ENCODE assay signal across 17 cellular contexts in the genomic region with DNA sequence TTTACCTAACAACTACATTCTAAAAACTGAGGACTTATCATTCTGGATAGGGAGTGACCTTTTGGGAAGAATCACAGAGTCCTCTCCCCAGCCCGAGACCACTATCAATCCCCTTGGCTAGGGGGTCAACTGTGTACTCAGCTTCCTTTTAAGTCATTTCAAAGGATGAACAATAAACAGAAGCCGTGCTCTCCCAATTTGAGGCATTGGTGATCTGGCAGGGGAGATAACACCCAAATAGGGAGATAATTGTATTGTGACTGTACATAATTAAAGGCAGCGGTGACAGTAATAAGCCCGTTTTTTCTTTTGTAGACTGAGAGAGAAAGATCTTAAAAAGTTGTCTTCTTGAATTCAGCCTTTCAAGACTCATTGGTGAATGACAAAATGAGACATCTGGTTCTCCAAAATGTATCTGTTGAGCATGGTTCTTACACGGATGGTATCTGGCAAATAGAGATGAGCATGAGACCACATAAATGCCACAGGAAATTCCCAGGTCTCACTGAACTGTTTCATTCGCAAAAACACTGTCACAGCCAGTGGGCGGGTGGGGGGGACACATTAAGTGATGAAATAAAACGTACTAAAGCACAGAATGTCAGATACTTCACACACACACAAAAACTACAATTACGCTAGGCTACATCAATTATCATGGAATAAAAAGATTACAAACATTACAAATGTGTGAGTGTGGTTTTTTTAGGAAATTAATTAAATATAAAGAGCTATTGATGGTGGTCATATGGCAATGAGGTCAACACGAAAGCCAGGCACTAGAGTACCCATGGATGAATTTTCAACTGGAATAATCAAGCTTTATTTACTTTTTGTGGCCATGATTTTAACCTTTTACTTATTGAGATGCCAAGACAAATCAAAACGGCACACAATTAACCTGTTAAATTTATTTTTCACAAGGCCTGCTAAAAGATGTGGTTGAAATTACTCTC.
DNase-seq lines count a peak whose midpoint lies in the region; ATAC-seq lines count a peak whose summit lies in the region.
"Had no signal": no experiment of that assay in that cellular context is flagged by ENCODE, and none has a peak within 500 bp of the region (broad histone marks: within the 10 kb centered on the region; RNA-seq: fewer than 3 reads in every experiment).

No MANE protein-coding gene starts in this region.

- CTCF ChIA-PET in activated CD4-positive, alpha-beta memory T cell treated with anti-CD3 and anti-CD28 coated beads for 36 hours (lab: Charles Lee): interaction anchor here (1.2 to 1.9 kb wide), 2 partner anchors 18 to 24 kb away, joined by 3 to 4 read pairs; no protein-coding TSS in a partner anchor
- CTCF ChIA-PET in activated CD4-positive, alpha-beta memory T cell treated with anti-CD3 and anti-CD28 coated beads, Interleukin-2, amount 10 ng/mL, durations not matched to agents 7 days and 5 days (lab: Charles Lee): interaction anchor here (0.7 to 1.3 kb wide), 5 partner anchors 12 to 238 kb away, joined by 3 to 7 read pairs (median 4); no protein-coding TSS in a partner anchor

- POLR2A ChIA-PET in activated CD4-positive, alpha-beta memory T cell treated with anti-CD3 and anti-CD28 coated beads for 36 hours (lab: Charles Lee): interaction anchor here (0.9 kb wide), 1 partner anchor 13 kb away, joined by 3 read pairs; no protein-coding TSS in a partner anchor
- POLR2A ChIA-PET in activated CD4-positive, alpha-beta memory T cell treated with anti-CD3 and anti-CD28 coated beads, Interleukin-2, amount 10 ng/mL, durations not matched to agents 7 days and 5 days (lab: Charles Lee): no interaction called here

- peak overlapping the region; percentile 46 for H3K27ac Mint-ChIP-seq in activated CD4-positive, alpha-beta memory T cell treated with anti-CD3 and anti-CD28 coated beads for 36 hours
- no peak overlapping the region for H3K27ac Mint-ChIP-seq in activated CD4-positive, alpha-beta memory T cell treated with anti-CD3 and anti-CD28 coated beads, Interleukin-2, amount 10 ng/mL, durations not matched to agents 7 days and 5 days
- peak overlapping the region; percentile 79 for H3K27ac Mint-ChIP-seq in T-helper 17 cell
- peak overlapping the region; percentile 77 for H3K27ac Mint-ChIP-seq in stimulated activated memory B cell treated with anti-CD40 and anti-IgM and Interleukin-4, amounts not matched to agents 10 μg/mL and 1 μg/mL and 100 μg/mL, for 72 hours

- no peaks in the 10 kb centered on the region for H3K9me3 ChIP-seq in T-helper 17 cell (ENCODE audit: control insufficient read depth, low read length, poor library complexity, severe bottlenecking)
- H3K9me3 ChIP-seq: HAP-1, sigmoid colon, thoracic aorta had no signal

- intact Hi-C loops in activated CD4-positive, alpha-beta memory T cell treated with anti-CD3 and anti-CD28 coated beads for 36 hours (cut with micrococcal nuclease): loop anchor here (2.0 kb wide), 1 partner anchor 13 kb away; no protein-coding TSS in a partner anchor

- H3K4me3 Mint-ChIP-seq in activated CD4-positive, alpha-beta memory T cell treated with anti-CD3 and anti-CD28 coated beads for 36 hours: no peak overlapping the region
- no peak overlapping the region for H3K4me3 Mint-ChIP-seq in activated CD4-positive, alpha-beta memory T cell treated with anti-CD3 and anti-CD28 coated beads, Interleukin-2, amount 10 ng/mL, durations not matched to agents 7 days and 5 days
- H3K4me3 Mint-ChIP-seq in T-helper 17 cell: no peak overlapping the region
- H3K4me3 Mint-ChIP-seq in stimulated activated memory B cell treated with anti-CD40 and anti-IgM and Interleukin-4, amounts not matched to agents 10 μg/mL and 1 μg/mL and 100 μg/mL, for 72 hours: no peak overlapping the region
- H3K4me3 Mint-ChIP-seq: nephron had no signal

- no peaks in the 10 kb centered on the region for H3K36me3 Mint-ChIP-seq in activated CD4-positive, alpha-beta memory T cell treated with anti-CD3 and anti-CD28 coated beads for 36 hours
- H3K36me3 Mint-ChIP-seq in activated CD4-positive, alpha-beta memory T cell treated with anti-CD3 and anti-CD28 coated beads, Interleukin-2, amount 10 ng/mL, durations not matched to agents 7 days and 5 days (ENCODE audit: low read depth): peaks cover 2% of the 10 kb centered on the region
- peaks cover 3% of the 10 kb centered on the region for H3K36me3 Mint-ChIP-seq in T-helper 17 cell (ENCODE audit: low read depth)
- H3K36me3 Mint-ChIP-seq in stimulated activated memory B cell treated with anti-CD40 and anti-IgM and Interleukin-4, amounts not matched to agents 10 μg/mL and 1 μg/mL and 100 μg/mL, for 72 hours: peaks cover 30% of the 10 kb centered on the region

- no peaks in the 10 kb centered on the region for H3K9me3 Mint-ChIP-seq in activated CD4-positive, alpha-beta memory T cell treated with anti-CD3 and anti-CD28 coated beads for 36 hours
- no peaks in the 10 kb centered on the region for H3K9me3 Mint-ChIP-seq in activated CD4-positive, alpha-beta memory T cell treated with anti-CD3 and anti-CD28 coated beads, Interleukin-2, amount 10 ng/mL, durations not matched to agents 7 days and 5 days
- H3K9me3 Mint-ChIP-seq in stimulated activated memory B cell treated with anti-CD40 and anti-IgM and Interleukin-4, amounts not matched to agents 10 μg/mL and 1 μg/mL and 100 μg/mL, for 72 hours: no peaks in the 10 kb centered on the region
- H3K9me3 Mint-ChIP-seq: nephron had no signal

- peak; percentile 29 for DNase-seq in activated CD4-positive, alpha-beta memory T cell treated with anti-CD3 and anti-CD28 coated beads for 36 hours
- no peak for DNase-seq in activated CD4-positive, alpha-beta memory T cell treated with anti-CD3 and anti-CD28 coated beads, Interleukin-2, amount 10 ng/mL, durations not matched to agents 7 days and 5 days
- DNase-seq in T-helper 17 cell (no peak), globus pallidus (ENCODE audit: low spot score) (peak; percentile 76), mesenteric fat pad (ENCODE audit: low spot score) (no peak), NCI-H526 (lab: John Stamatoyannopoulos, UW) (no peak)
- DNase-seq: activated CD8-positive, alpha-beta memory T cell treated with anti-CD3 and anti-CD28 coated beads for 24 hours; KBM-7; NCI-H1105 treated with DMSO at 0.1 percent for 48 hours; NCI-H510A; sigmoid colon had no signal

- H3K27me3 Mint-ChIP-seq in activated CD4-positive, alpha-beta memory T cell treated with anti-CD3 and anti-CD28 coated beads for 36 hours: no peaks in the 10 kb centered on the region
- no peaks in the 10 kb centered on the region for H3K27me3 Mint-ChIP-seq in activated CD4-positive, alpha-beta memory T cell treated with anti-CD3 and anti-CD28 coated beads, Interleukin-2, amount 10 ng/mL, durations not matched to agents 7 days and 5 days
- no peaks in the 10 kb centered on the region for H3K27me3 Mint-ChIP-seq in T-helper 17 cell
- no peaks in the 10 kb centered on the region for H3K27me3 Mint-ChIP-seq in stimulated activated memory B cell treated with anti-CD40 and anti-IgM and Interleukin-4, amounts not matched to agents 10 μg/mL and 1 μg/mL and 100 μg/mL, for 72 hours

- H3K4me1 Mint-ChIP-seq in activated CD4-positive, alpha-beta memory T cell treated with anti-CD3 and anti-CD28 coated beads for 36 hours (ENCODE audit: low read depth): peaks cover 28% of the 10 kb centered on the region
- peaks cover 21% of the 10 kb centered on the region for H3K4me1 Mint-ChIP-seq in activated CD4-positive, alpha-beta memory T cell treated with anti-CD3 and anti-CD28 coated beads, Interleukin-2, amount 10 ng/mL, durations not matched to agents 7 days and 5 days
- peaks cover 20% of the 10 kb centered on the region for H3K4me1 Mint-ChIP-seq in T-helper 17 cell
- peaks cover 47% of the 10 kb centered on the region for H3K4me1 Mint-ChIP-seq in stimulated activated memory B cell treated with anti-CD40 and anti-IgM and Interleukin-4, amounts not matched to agents 10 μg/mL and 1 μg/mL and 100 μg/mL, for 72 hours

- ATAC-seq in T-helper 17 cell (peak; percentile 71), HG03469 (IDR thresholded peaks at IDR 0.05; ENCODE audit: unreplicated experiment) (no peak)
- ATAC-seq in stimulated activated memory B cell treated with anti-CD40 and anti-IgM and Interleukin-4, amounts not matched to agents 10 μg/mL and 1 μg/mL and 100 μg/mL, for 72 hours: no peak
- ATAC-seq: left lobe of liver had no signal

Comparison
In these comparisons a context has a peak if more than half of its experiments do, and no peak if none do; other contexts are left out.
1. DNase-seq: peak in activated CD4-positive, alpha-beta memory T cell treated with anti-CD3 and anti-CD28 coated beads for 36 hours (single experiment) and globus pallidus (single experiment); none in activated CD4-positive, alpha-beta memory T cell treated with anti-CD3 and anti-CD28 coated beads, Interleukin-2, amount 10 ng/mL, durations not matched to agents 7 days and 5 days (single experiment), T-helper 17 cell (0 of 3), mesenteric fat pad (single experiment) and NCI-H526 (0 of 2).